ENCODE assay signal across 8 cellular contexts in genomic region chr1:162847839-162848453, GRCh38. TPM values are rescaled to one million over a fixed set of nuclear protein-coding genes. Genes with fewer than 3 reads are reported as not detected.
A peak's percentile ranks its signal among the peaks of the same experiment; 100 is the strongest.
DNase-seq lines count a peak whose midpoint lies in the region; ATAC-seq, FAIRE-seq and TF ChIP-seq lines count a peak whose summit lies in the region.

No MANE protein-coding gene starts in this region.

- WGBS in HepG2 (ENCODE audit: low lambda C conversion rate) = 0% methylated on average over 3 of the region's 3 CpGs

- CTCF ChIA-PET in HepG2 (lab: Yijun Ruan, JAX; ENCODE audit: low intra/inter-chr PET ratio, low total read pairs) = interaction anchor here (1.8 to 2.0 kb wide), 2 partner anchors 327 to 468 kb away, joined by 7 to 11 read pairs; no protein-coding TSS in a partner anchor

- H3K4me2 ChIP-seq in HepG2 (ENCODE audit: low read depth, low read length) = no peak overlapping the region

- H2AFZ ChIP-seq in HepG2 (ENCODE audit: low read length) = no peak overlapping the region

- no peak for TF ChIP-seq RAD21 in HepG2 (CRISPR knock-in tag; IDR thresholded peaks at IDR 0.05)

- H3K27me3 ChIP-seq in HepG2 (ENCODE audit: control insufficient read depth in 1 of 2, insufficient read depth in 2 of 2, low read length in 2 of 2) = peaks cover 1 to 6% of the 10 kb centered on the region in 2 experiments; a peak in 1 of 5 replicates

- no peak for TF ChIP-seq POLR2A in HepG2 (IDR thresholded peaks at IDR 0.05; ENCODE audit: insufficient read depth in 1 of 2, low read depth in 2 of 2, low read length in 2 of 2)

- no peak overlapping the region for H3K27ac ChIP-seq in HepG2 (ENCODE audit: extremely low read length, insufficient read depth, low read length)

- H3K9me3 ChIP-seq in HepG2 (ENCODE audit: low read length) = no peaks in the 10 kb centered on the region

- H3K4me3 ChIP-seq in choroid plexus epithelial cell (ENCODE audit: low read depth, low read length) = no peak overlapping the region
- no peak overlapping the region for H3K4me3 ChIP-seq in HepG2 (replicated peaks in 1 of 3; ENCODE audit: insufficient read depth in 1 of 3, low read depth in 2 of 3, low read length in 3 of 3)

- no peaks in the 10 kb centered on the region for H3K36me3 ChIP-seq in HepG2 (replicated peaks in 1 of 2; ENCODE audit: control insufficient read depth in 1 of 2, insufficient read depth in 2 of 2, low read length in 2 of 2)

- in situ Hi-C loops in HepG2 (cut with HindIII; ENCODE audit: extremely low pct_ligation_motif_present, low pct_unique_long_range_greater_than_20kb) = loop anchor here (10.0 kb wide), 1 partner anchor 467 kb away; no protein-coding TSS in a partner anchor

- POLR2A ChIA-PET in HepG2 (lab: Yijun Ruan, JAX) = no interaction called here

- TF ChIP-seq CTCF in choroid plexus epithelial cell (conservative IDR thresholded peaks at IDR 0.05; ENCODE audit: low read depth, low read length) (peak; percentile 91), HepG2 (CRISPR knock-in tag; IDR thresholded peaks at IDR 0.05) (peak; percentile 78)

- peak; percentile 87 for FAIRE-seq in HepG2 (lab: Jason Lieb, UNC)

- TF ChIP-seq EP300 in HepG2 (IDR thresholded peaks at IDR 0.05; ENCODE audit: low read depth in 2 of 2, low read length in 2 of 2) = no peak
- no peak for TF ChIP-seq EP300 in HepG2 (CRISPR knock-in tag; IDR thresholded peaks at IDR 0.05; ENCODE audit: borderline replicate concordance)

- no TSS peak for BruUV-seq in HepG2 (replicated peaks; lab: Mats Ljungman, UMichigan)

- intact Hi-C loops in HepG2 (cut with micrococcal nuclease; ENCODE audit: unreplicated experiment) = loop anchor here (1.0 kb wide), 1 partner anchor 327 kb away; no protein-coding TSS in a partner anchor

- peak; percentile 53 for ATAC-seq in HG02642 (IDR thresholded peaks at IDR 0.05; ENCODE audit: poor library complexity, unreplicated experiment)
- ATAC-seq in HepG2 = peak; percentile 54; the same call in 2 of the 3 replicates
- no peak for ATAC-seq in HG02588 (IDR thresholded peaks at IDR 0.05; ENCODE audit: unreplicated experiment)

- no peak overlapping the region for H3K9ac ChIP-seq in HepG2 (ENCODE audit: insufficient read depth, low read depth, low read length)

- H3K4me1 ChIP-seq in HepG2 (ENCODE audit: insufficient read depth, low read length) = no peaks in the 10 kb centered on the region

- H3K79me2 ChIP-seq in HepG2 (ENCODE audit: insufficient read depth, low read length) = no peaks in the 10 kb centered on the region

- DNase-seq in DMS79 (lab: John Stamatoyannopoulos, UW) (peak; percentile 2), NCI-H226 (peak; percentile 36), choroid plexus epithelial cell (ENCODE audit: low read depth) (peak; percentile 91), HepG2 (ENCODE audit: low spot score) (peak; percentile 62)
- DNase-seq in activated CD4-positive, CD25-positive, alpha-beta regulatory T cell treated with anti-CD3 and anti-CD28 coated beads, Interleukin-2, amount 50 U/mL, for 72 hours = peak; percentile 82
- DNase-seq in stimulated activated CD4-positive, alpha-beta T cell treated with anti-CD3 and anti-CD28 coated beads, TNF-alpha, amount 100 ng/mL, for 1 hour (ENCODE audit: low read depth in 3 of 3, low spot score in 1 of 3) = peak; percentile 46 to 68 (median 54)

- H4K20me1 ChIP-seq in HepG2 (ENCODE audit: insufficient read depth, low read length) = no peaks in the 10 kb centered on the region

TF ChIP-seq in HepG2, 621 proteins besides CTCF, POLR2A, EP300 and RAD21 (continues in another document):
- TF ChIP-seq ARNT2 (CRISPR knock-in tag; IDR thresholded peaks at IDR 0.05; ENCODE audit: low read depth) = no peak

RNA-seq across cellular contexts. Expression of gene CCDC190, which starts 13.0 kb away (rescaled TPM):
- not detected in 2 replicates for total RNA-seq in HepG2 (2016; rRNA removed; fragmentation: Illumina TruSeq; extraction: Trizol)
- total RNA-seq in HepG2 (2016; cell fraction: cytosol; rRNA removed; fragmentation: Illumina TruSeq; extraction: Trizol; ENCODE audit: low read depth) = not detected in 2 replicates
- not detected in 2 replicates for total RNA-seq in HepG2 (2016; cell fraction: insoluble cytoplasmic fraction; rRNA removed; fragmentation: Illumina TruSeq; extraction: Trizol)
- total RNA-seq in HepG2 (2016; cell fraction: membrane; rRNA removed; fragmentation: Illumina TruSeq; extraction: Trizol) = not detected in 2 replicates
- total RNA-seq in HepG2 (2016; cell fraction: nucleus; rRNA removed; fragmentation: Illumina TruSeq; extraction: Trizol) = not detected in 2 replicates
- polyA plus RNA-seq in HepG2 (2011; rRNA removed) = not detected in 2 replicates
- not detected in 2 replicates for polyA plus RNA-seq in HepG2 (2011; cell fraction: cytosol; rRNA removed)
- polyA plus RNA-seq in HepG2 (2011; cell fraction: nucleus; rRNA removed) = not detected in 2 replicates
- not detected in 2 replicates for polyA plus RNA-seq in HepG2 (2012)
- polyA plus RNA-seq in HepG2 (2016; cell fraction: cytosol; fragmentation: Illumina TruSeq; extraction: Trizol; ENCODE audit: low read depth) = not detected in 2 replicates
- polyA plus RNA-seq in HepG2 (2016; cell fraction: insoluble cytoplasmic fraction; fragmentation: Illumina TruSeq; extraction: Trizol; ENCODE audit: low read depth) = not detected in 2 replicates
- not detected in 2 replicates for polyA plus RNA-seq in HepG2 (2016; cell fraction: membrane; fragmentation: Illumina TruSeq; extraction: Trizol; ENCODE audit: low read depth)
- not detected in 2 replicates for polyA plus RNA-seq in HepG2 (2016; cell fraction: nucleus; fragmentation: Illumina TruSeq; extraction: Trizol; ENCODE audit: insufficient read depth, low read depth)
- polyA minus RNA-seq in HepG2 (2011; rRNA and poly(A)+ RNA removed; ENCODE audit: low replicate concordance) = 0.07 TPM in 1 of 2 replicates, not detected in the other
- not detected in 2 replicates for polyA minus RNA-seq in HepG2 (2011; cell fraction: cytosol; rRNA and poly(A)+ RNA removed)
- not detected in 2 replicates for polyA minus RNA-seq in HepG2 (2011; cell fraction: nucleus; rRNA and poly(A)+ RNA removed)

RNA-seq across cellular contexts. Expression of gene HSD17B7, which starts 57.4 kb away (rescaled TPM):
- 65.0 and 84.9 TPM in 2 replicates for total RNA-seq in HepG2 (2016; rRNA removed; fragmentation: Illumina TruSeq; extraction: Trizol)
- total RNA-seq in HepG2 (2016; cell fraction: cytosol; rRNA removed; fragmentation: Illumina TruSeq; extraction: Trizol; ENCODE audit: low read depth) = 19.6 and 20.7 TPM in 2 replicates
- total RNA-seq in HepG2 (2016; cell fraction: insoluble cytoplasmic fraction; rRNA removed; fragmentation: Illumina TruSeq; extraction: Trizol) = 66.9 and 80.3 TPM in 2 replicates
- total RNA-seq in HepG2 (2016; cell fraction: membrane; rRNA removed; fragmentation: Illumina TruSeq; extraction: Trizol) = 25.6 and 29.3 TPM in 2 replicates
- 62.8 and 71.0 TPM in 2 replicates for total RNA-seq in HepG2 (2016; cell fraction: nucleus; rRNA removed; fragmentation: Illumina TruSeq; extraction: Trizol)
- 43.9 and 53.8 TPM in 2 replicates for polyA plus RNA-seq in HepG2 (2011; rRNA removed)
- polyA plus RNA-seq in HepG2 (2011; cell fraction: cytosol; rRNA removed) = 24.8 and 39.5 TPM in 2 replicates
- 49.1 and 67.5 TPM in 2 replicates for polyA plus RNA-seq in HepG2 (2011; cell fraction: nucleus; rRNA removed)
- polyA plus RNA-seq in HepG2 (2012) = 47.0 and 66.9 TPM in 2 replicates
- polyA plus RNA-seq in HepG2 (2016; cell fraction: cytosol; fragmentation: Illumina TruSeq; extraction: Trizol; ENCODE audit: low read depth) = 13.5 and 13.7 TPM in 2 replicates
- polyA plus RNA-seq in HepG2 (2016; cell fraction: insoluble cytoplasmic fraction; fragmentation: Illumina TruSeq; extraction: Trizol; ENCODE audit: low read depth) = 44.9 and 50.0 TPM in 2 replicates
- polyA plus RNA-seq in HepG2 (2016; cell fraction: membrane; fragmentation: Illumina TruSeq; extraction: Trizol; ENCODE audit: low read depth) = 13.6 and 15.4 TPM in 2 replicates
- polyA plus RNA-seq in HepG2 (2016; cell fraction: nucleus; fragmentation: Illumina TruSeq; extraction: Trizol; ENCODE audit: insufficient read depth, low read depth) = 83.6 and 94.8 TPM in 2 replicates
- polyA minus RNA-seq in HepG2 (2011; rRNA and poly(A)+ RNA removed; ENCODE audit: low replicate concordance) = 20.4 and 32.2 TPM in 2 replicates
- polyA minus RNA-seq in HepG2 (2011; cell fraction: cytosol; rRNA and poly(A)+ RNA removed) = 10.3 and 17.5 TPM in 2 replicates
- polyA minus RNA-seq in HepG2 (2011; cell fraction: nucleus; rRNA and poly(A)+ RNA removed) = 79.4 and 125 TPM in 2 replicates

Comparison
In these comparisons a context has a peak if more than half of its experiments do, and no peak if none do; other contexts are left out.
1. DNase-seq: peak in every context shown above with its lines; median percentile 91 in choroid plexus epithelial cell; 82 in activated CD4-positive, CD25-positive, alpha-beta regulatory T cell treated with anti-CD3 and anti-CD28 coated beads, Interleukin-2, amount 50 U/mL, for 72 hours; 62 in HepG2; 54 in stimulated activated CD4-positive, alpha-beta T cell treated with anti-CD3 and anti-CD28 coated beads, TNF-alpha, amount 100 ng/mL, for 1 hour; 36 in NCI-H226; 2 in DMS79.